Comparison of ENCODE assay signal across 1 cellular context in genomic region chr4:8225704-8226443, GRCh38.
A peak's percentile ranks its signal among the peaks of the same experiment; 100 is the strongest.
TF ChIP-seq lines count a peak whose summit lies in the region.

No MANE protein-coding gene starts in this region.

TF ChIP-seq in HepG2, 621 proteins besides CTCF, POLR2A, EP300 and RAD21 (continued from another document):
- no peak for TF ChIP-seq SUZ12 (IDR thresholded peaks at IDR 0.05; ENCODE audit: low read depth, low read length)
- no peak for TF ChIP-seq SP1 (IDR thresholded peaks at IDR 0.05)
- no peak for TF ChIP-seq SP1 (CRISPR knock-in tag; IDR thresholded peaks at IDR 0.05)
- TF ChIP-seq ZNF839 (CRISPR knock-in tag; IDR thresholded peaks at IDR 0.05; ENCODE audit: borderline replicate concordance) = no peak
- TF ChIP-seq ARHGAP35 (CRISPR knock-in tag; IDR thresholded peaks at IDR 0.05; ENCODE audit: borderline replicate concordance) = no peak
- TF ChIP-seq ERF (CRISPR knock-in tag; IDR thresholded peaks at IDR 0.05) = peak; percentile 31; the same call in 1 of the 2 replicates
- TF ChIP-seq YY1 (IDR thresholded peaks at IDR 0.05; ENCODE audit: insufficient read depth, insufficient replicate concordance, low read depth, low read length) = peak; percentile 3
- no peak; the same call in 1 of the 2 replicates for TF ChIP-seq PITX1 (CRISPR knock-in tag; IDR thresholded peaks at IDR 0.05)
- TF ChIP-seq CCDC6 (CRISPR knock-in tag; IDR thresholded peaks at IDR 0.05) = no peak
- TF ChIP-seq GTF2F1 (IDR thresholded peaks at IDR 0.05; ENCODE audit: low read length) = no peak
- no peak for TF ChIP-seq GLI4 (CRISPR knock-in tag; IDR thresholded peaks at IDR 0.05; ENCODE audit: borderline replicate concordance)
- TF ChIP-seq, protein P1, sequence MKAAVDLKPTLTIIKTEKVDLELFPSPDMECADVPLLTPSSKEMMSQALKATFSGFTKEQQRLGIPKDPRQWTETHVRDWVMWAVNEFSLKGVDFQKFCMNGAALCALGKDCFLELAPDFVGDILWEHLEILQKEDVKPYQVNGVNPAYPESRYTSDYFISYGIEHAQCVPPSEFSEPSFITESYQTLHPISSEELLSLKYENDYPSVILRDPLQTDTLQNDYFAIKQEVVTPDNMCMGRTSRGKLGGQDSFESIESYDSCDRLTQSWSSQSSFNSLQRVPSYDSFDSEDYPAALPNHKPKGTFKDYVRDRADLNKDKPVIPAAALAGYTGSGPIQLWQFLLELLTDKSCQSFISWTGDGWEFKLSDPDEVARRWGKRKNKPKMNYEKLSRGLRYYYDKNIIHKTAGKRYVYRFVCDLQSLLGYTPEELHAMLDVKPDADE (CRISPR knock-in tag; IDR thresholded peaks at IDR 0.05) = no peak
- peak; percentile 9; the same call in 1 of the 2 replicates for TF ChIP-seq SOX5 (CRISPR knock-in tag; IDR thresholded peaks at IDR 0.05; ENCODE audit: borderline replicate concordance)
- no peak for TF ChIP-seq ARNTL (CRISPR knock-in tag; IDR thresholded peaks at IDR 0.05)
- TF ChIP-seq ZNF687 (CRISPR knock-in tag; IDR thresholded peaks at IDR 0.05) = peak; percentile 59
- TF ChIP-seq ZNF720 (CRISPR knock-in tag; IDR thresholded peaks at IDR 0.05) = no peak
- TF ChIP-seq AHR (CRISPR knock-in tag; IDR thresholded peaks at IDR 0.05) = no peak
- no peak for TF ChIP-seq SMAD9 (CRISPR knock-in tag; IDR thresholded peaks at IDR 0.05)
- no peak for TF ChIP-seq POLR2AphosphoS5 (IDR thresholded peaks at IDR 0.05; ENCODE audit: low read depth, low read length)
- TF ChIP-seq HNF1B (CRISPR knock-in tag; IDR thresholded peaks at IDR 0.05) = 0 out of 2 replicates have a peak, but pooled peaks have one; percentile 17
- TF ChIP-seq ZNF121 (CRISPR knock-in tag; IDR thresholded peaks at IDR 0.05) = no peak
TF ChIP-seq in HepG2: peak in this region for 58.
